11 cellular contexts compared by ENCODE assay signal in genomic region chr11:16191212-16191851, GRCh38.
DNase-seq lines count a peak whose midpoint lies in the region; ATAC-seq and TF ChIP-seq lines count a peak whose summit lies in the region.
"Had no signal": no experiment of that assay in that cellular context is flagged by ENCODE, and none has a peak within 500 bp of the region (broad histone marks: within the 10 kb centered on the region; RNA-seq: fewer than 3 reads in every experiment).

No MANE protein-coding gene starts in this region.

- H3K4me3 Mint-ChIP-seq in activated T-cell treated with anti-CD3 and anti-CD28 coated beads, Interleukin-2, amount 50 U/mL, for 4 hours = no peak overlapping the region

- no peaks in the 10 kb centered on the region for H3K27me3 Mint-ChIP-seq in activated T-cell treated with anti-CD3 and anti-CD28 coated beads, Interleukin-2, amount 50 U/mL, for 4 hours (ENCODE audit: low read depth)

- no peaks in the 10 kb centered on the region for H3K4me1 Mint-ChIP-seq in activated T-cell treated with anti-CD3 and anti-CD28 coated beads, Interleukin-2, amount 50 U/mL, for 4 hours (ENCODE audit: low read depth)

- H3K9me3 Mint-ChIP-seq in activated T-cell treated with anti-CD3 and anti-CD28 coated beads, Interleukin-2, amount 50 U/mL, for 4 hours = no peaks in the 10 kb centered on the region

- DNase-seq in SKM-1 treated with dmso at 0.1 percent for 144 hours (lab: John Stamatoyannopoulos, UW; ENCODE audit: unreplicated experiment) = peak; percentile 51
- DNase-seq in SKM-1 (lab: John Stamatoyannopoulos, UW; ENCODE audit: unreplicated experiment) = no peak
- no peak for DNase-seq in LNCaP clone FGC (ENCODE audit: low read depth)
- no peak for DNase-seq in epithelial cell of proximal tubule (ENCODE audit: low read depth)
- DNase-seq in superior temporal gyrus (ENCODE audit: extremely low spot score) = peak; percentile 41
- no peak for DNase-seq in NCI-H2196 treated with DMSO at 0.1 percent for 48 hours (lab: John Stamatoyannopoulos, UW; ENCODE audit: unreplicated experiment)
- DNase-seq in activated T-cell treated with anti-CD3 and anti-CD28 coated beads, Interleukin-2, amount 50 U/mL, for 4 hours = no peak
- DNase-seq: body of pancreas, foreskin fibroblast had no signal

- TF ChIP-seq CTCF in LNCaP clone FGC (IDR thresholded peaks at IDR 0.05; ENCODE audit: control insufficient read depth, extremely low read depth, insufficient read depth) (0 out of 2 replicates have a peak, but pooled peaks have one; percentile 19), epithelial cell of proximal tubule (conservative IDR thresholded peaks at IDR 0.05; ENCODE audit: low read depth, low read length) (peak; percentile 39)

- ATAC-seq in HG03378 (IDR thresholded peaks at IDR 0.05; ENCODE audit: unreplicated experiment) = no peak
- no peak for ATAC-seq in activated T-cell treated with anti-CD3 and anti-CD28 coated beads, Interleukin-2, amount 50 U/mL, for 4 hours
- ATAC-seq: body of pancreas had no signal

- H3K4me3 ChIP-seq in LNCaP clone FGC (ENCODE audit: low read depth, low read length) (no peak overlapping the region), epithelial cell of proximal tubule (ENCODE audit: low read depth, low read length) (no peak overlapping the region)
- H3K4me3 ChIP-seq: BLaER1 treated with 17β-estradiol and CSF1 and Interleukin-3, amounts not matched to agents 10 nM and 100 nM; body of pancreas had no signal

- H3K36me3 Mint-ChIP-seq in activated T-cell treated with anti-CD3 and anti-CD28 coated beads, Interleukin-2, amount 50 U/mL, for 4 hours (ENCODE audit: insufficient read depth) = no peaks in the 10 kb centered on the region

Comparison
In these comparisons a context has a peak if more than half of its experiments do, and no peak if none do; other contexts are left out.
1. DNase-seq: peak in SKM-1 treated with dmso at 0.1 percent for 144 hours (single experiment) and superior temporal gyrus (single experiment); none in SKM-1 (single experiment), LNCaP clone FGC (single experiment), epithelial cell of proximal tubule (single experiment), NCI-H2196 treated with DMSO at 0.1 percent for 48 hours (single experiment) and activated T-cell treated with anti-CD3 and anti-CD28 coated beads, Interleukin-2, amount 50 U/mL, for 4 hours (single experiment).